In the genomic region with DNA sequence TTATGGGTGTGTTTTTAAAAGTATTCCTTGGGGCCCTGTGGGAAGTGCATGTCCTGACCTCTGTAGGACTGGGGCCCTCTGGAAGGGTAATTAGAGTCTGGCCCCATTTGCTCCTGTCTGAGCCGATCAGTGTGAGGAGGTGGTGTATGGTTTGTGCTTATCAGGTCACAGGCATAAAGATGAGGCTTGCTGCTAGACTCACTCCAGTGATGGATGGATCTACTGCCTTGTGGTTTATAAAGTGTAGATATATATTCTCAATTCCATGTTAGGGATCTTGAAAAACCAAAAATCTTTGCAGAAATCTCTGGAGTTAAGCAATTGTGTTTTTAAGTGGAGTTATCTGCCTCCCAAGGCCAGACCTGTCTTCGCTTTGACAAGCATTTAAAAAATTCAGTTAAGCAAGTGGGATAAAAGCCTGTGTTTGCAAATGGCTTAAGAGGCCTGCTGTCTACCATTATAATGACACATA, we compare ENCODE assay signal across 2 cellular contexts.
TF ChIP-seq lines count a peak whose summit lies in the region.

No MANE protein-coding gene starts in this region.

TF ChIP-seq in SK-N-SH treated with all-trans-retinoic acid at 6 μM for 48 hours, 23 proteins besides CTCF, POLR2A, EP300 and RAD21 (continued from another document):
- TF ChIP-seq, protein P1, sequence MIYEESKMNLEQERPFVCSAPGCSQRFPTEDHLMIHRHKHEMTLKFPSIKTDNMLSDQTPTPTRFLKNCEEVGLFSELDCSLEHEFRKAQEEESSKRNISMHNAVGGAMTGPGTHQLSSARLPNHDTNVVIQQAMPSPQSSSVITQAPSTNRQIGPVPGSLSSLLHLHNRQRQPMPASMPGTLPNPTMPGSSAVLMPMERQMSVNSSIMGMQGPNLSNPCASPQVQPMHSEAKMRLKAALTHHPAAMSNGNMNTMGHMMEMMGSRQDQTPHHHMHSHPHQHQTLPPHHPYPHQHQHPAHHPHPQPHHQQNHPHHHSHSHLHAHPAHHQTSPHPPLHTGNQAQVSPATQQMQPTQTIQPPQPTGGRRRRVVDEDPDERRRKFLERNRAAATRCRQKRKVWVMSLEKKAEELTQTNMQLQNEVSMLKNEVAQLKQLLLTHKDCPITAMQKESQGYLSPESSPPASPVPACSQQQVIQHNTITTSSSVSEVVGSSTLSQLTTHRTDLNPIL (CRISPR knock-in tag; IDR thresholded peaks at IDR 0.05; ENCODE audit: low read depth), result no peak
- TF ChIP-seq TOX (CRISPR knock-in tag; IDR thresholded peaks at IDR 0.05; ENCODE audit: borderline replicate concordance), result no peak

TF ChIP-seq in SK-N-SH, 30 proteins besides CTCF, POLR2A, EP300 and RAD21 (continued from another document):
- TF ChIP-seq PBX3 (IDR thresholded peaks at IDR 0.05), result no peak
- no peak for TF ChIP-seq ELF1 (IDR thresholded peaks at IDR 0.05)
- no peak for TF ChIP-seq YY1 (IDR thresholded peaks at IDR 0.05; ENCODE audit: low read depth)
- TF ChIP-seq, protein P2, sequence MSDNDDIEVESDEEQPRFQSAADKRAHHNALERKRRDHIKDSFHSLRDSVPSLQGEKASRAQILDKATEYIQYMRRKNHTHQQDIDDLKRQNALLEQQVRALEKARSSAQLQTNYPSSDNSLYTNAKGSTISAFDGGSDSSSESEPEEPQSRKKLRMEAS (IDR thresholded peaks at IDR 0.05; ENCODE audit: low read depth), result no peak
- no peak for TF ChIP-seq TCF12 (IDR thresholded peaks at IDR 0.05)
- no peak for TF ChIP-seq POLR2AphosphoS5 (IDR thresholded peaks at IDR 0.05; ENCODE audit: low read depth, low read length)
- no peak for TF ChIP-seq RXRA (IDR thresholded peaks at IDR 0.05; ENCODE audit: borderline replicate concordance, low read depth)
- no peak for TF ChIP-seq USF1 (IDR thresholded peaks at IDR 0.05; ENCODE audit: borderline replicate concordance, low read depth)
- no peak for TF ChIP-seq NRF1 (IDR thresholded peaks at IDR 0.05; ENCODE audit: low read depth, low read length)
- no peak for TF ChIP-seq REST (IDR thresholded peaks at IDR 0.05; ENCODE audit: low read depth, low read length)
- TF ChIP-seq GABPA (IDR thresholded peaks at IDR 0.05; ENCODE audit: low read depth), result no peak
- no peak for TF ChIP-seq FOSL2 (IDR thresholded peaks at IDR 0.05; ENCODE audit: borderline replicate concordance, low read depth)
